Comparison of ENCODE assay signal across 8 cellular contexts in genomic region chr7:77799078-77799964, GRCh38. TPM values are rescaled to one million over a fixed set of nuclear protein-coding genes. Genes with fewer than 3 reads are reported as not detected.
DNase-seq lines count a peak whose midpoint lies in the region; ATAC-seq and TF ChIP-seq lines count a peak whose summit lies in the region.

No MANE protein-coding gene starts in this region.

- no peak for TF ChIP-seq EP300 in neural cell (conservative IDR thresholded peaks at IDR 0.05; ENCODE audit: poor library complexity, severe bottlenecking)

- peak; percentile 5 for TF ChIP-seq RAD21 in neural cell (conservative IDR thresholded peaks at IDR 0.05)

- H3K36me3 ChIP-seq in NT2/D1 (ENCODE audit: insufficient read depth, insufficient read length, low read length) (peaks cover 13% of the 10 kb centered on the region), neural cell (ENCODE audit: insufficient read depth, low read length) (no peaks in the 10 kb centered on the region), vagina (no peaks in the 10 kb centered on the region)

- peak; percentile 7 for ATAC-seq in HG03045 (IDR thresholded peaks at IDR 0.05; ENCODE audit: unreplicated experiment)
- ATAC-seq in activated T-helper 17 cell treated with anti-CD3 and anti-CD28 coated beads, Interleukin-2, amount 50 U/mL, for 72 hours (replicated peaks): no peak

- H3K79me2 ChIP-seq in neural cell (replicated peaks; ENCODE audit: insufficient read depth, low read length): peaks cover 56% of the 10 kb centered on the region

- no peaks in the 10 kb centered on the region for H3K9me2 ChIP-seq in neural cell (ENCODE audit: insufficient read depth, low read length)

- H3K4me3 Mint-ChIP-seq in activated T-helper 17 cell treated with anti-CD3 and anti-CD28 coated beads, Interleukin-2, amount 50 U/mL, for 72 hours: peak overlapping the region; percentile 98

- H4K20me1 ChIP-seq in neural cell (ENCODE audit: insufficient read depth): no peaks in the 10 kb centered on the region

- H3K9ac ChIP-seq in NT2/D1 (ENCODE audit: insufficient read length, low read depth): peak overlapping the region; percentile 89
- peak overlapping the region; percentile 90 for H3K9ac ChIP-seq in neural cell (ENCODE audit: low read length)

- peak overlapping the region; percentile 95 for H3K27ac Mint-ChIP-seq in activated T-helper 17 cell treated with anti-CD3 and anti-CD28 coated beads, Interleukin-2, amount 50 U/mL, for 72 hours

- no peak for TF ChIP-seq CTCF in fibroblast of pulmonary artery (IDR thresholded peaks at IDR 0.05; ENCODE audit: low read length, missing control alignments)
- peak; percentile 17 for TF ChIP-seq CTCF in neural cell (IDR thresholded peaks at IDR 0.05; ENCODE audit: poor library complexity, severe bottlenecking)
- no peak for TF ChIP-seq CTCF in vagina (IDR thresholded peaks at IDR 0.05)

- H3K4me2 ChIP-seq in neural cell (ENCODE audit: low read length): peak overlapping the region; percentile 81

- intact Hi-C loops in vagina (cut with DNase I): loop anchor here (5.0 kb wide), 1 partner anchor 223 kb away; no protein-coding TSS in a partner anchor

- TF ChIP-seq POLR2A in vagina (IDR thresholded peaks at IDR 0.05): no peak

- H3K27ac ChIP-seq in neural cell (ENCODE audit: low read length) (peak overlapping the region; percentile 91), vagina (peak overlapping the region; percentile 91)

- H2AFZ ChIP-seq in neural cell (ENCODE audit: low read depth, low read length): peak overlapping the region; percentile 68

- no peaks in the 10 kb centered on the region for H3K9me3 ChIP-seq in NT2/D1 (ENCODE audit: insufficient read depth, low read length)
- H3K9me3 ChIP-seq in neural cell (ENCODE audit: low read length): no peaks in the 10 kb centered on the region
- H3K9me3 ChIP-seq in vagina: no peaks in the 10 kb centered on the region

- peaks cover 91% of the 10 kb centered on the region for H3K36me3 Mint-ChIP-seq in activated T-helper 17 cell treated with anti-CD3 and anti-CD28 coated beads, Interleukin-2, amount 50 U/mL, for 72 hours (ENCODE audit: low read depth)

- H3K4me1 ChIP-seq in NT2/D1 (ENCODE audit: insufficient read depth, insufficient read length) (no peaks in the 10 kb centered on the region), vagina (peaks cover 39% of the 10 kb centered on the region)

- peak; percentile 13 for DNase-seq in NT2/D1 (ENCODE audit: low read depth, low spot score)
- DNase-seq in fibroblast of pulmonary artery (ENCODE audit: low read depth): peak; percentile 38
- DNase-seq in vagina (ENCODE audit: extremely low spot score in 2 of 2): no peak
- DNase-seq in OCI-M2 (lab: John Stamatoyannopoulos, UW; ENCODE audit: unreplicated experiment): no peak

- H3K27me3 Mint-ChIP-seq in activated T-helper 17 cell treated with anti-CD3 and anti-CD28 coated beads, Interleukin-2, amount 50 U/mL, for 72 hours: no peaks in the 10 kb centered on the region

- H3K9me3 Mint-ChIP-seq in activated T-helper 17 cell treated with anti-CD3 and anti-CD28 coated beads, Interleukin-2, amount 50 U/mL, for 72 hours: no peaks in the 10 kb centered on the region

- H3K27me3 ChIP-seq in NT2/D1 (ENCODE audit: insufficient read depth, insufficient read length) (no peaks in the 10 kb centered on the region), neural cell (ENCODE audit: insufficient read depth, low read depth, low read length) (no peaks in the 10 kb centered on the region), vagina (no peaks in the 10 kb centered on the region)

- peaks cover 7% of the 10 kb centered on the region for H3F3A ChIP-seq in neural cell (ENCODE audit: insufficient read depth, low read length, poor library complexity, severe bottlenecking)

- H3K4me3 ChIP-seq in GM08714 (ENCODE audit: low read length): peak overlapping the region; percentile 75
- peak overlapping the region; percentile 96 for H3K4me3 ChIP-seq in NT2/D1 (ENCODE audit: insufficient read length, low read depth)
- peak overlapping the region; percentile 99 for H3K4me3 ChIP-seq in fibroblast of pulmonary artery (replicated peaks; ENCODE audit: low read depth, low read length)
- peak overlapping the region; percentile 77 for H3K4me3 ChIP-seq in neural cell (ENCODE audit: low read length)
- H3K4me3 ChIP-seq in vagina: peak overlapping the region; percentile 81 to 93

- peaks cover 51% of the 10 kb centered on the region for H3K4me1 Mint-ChIP-seq in activated T-helper 17 cell treated with anti-CD3 and anti-CD28 coated beads, Interleukin-2, amount 50 U/mL, for 72 hours

TF ChIP-seq in neural cell, 6 proteins besides CTCF, POLR2A, EP300 and RAD21:
- TF ChIP-seq POLR2AphosphoS5 (IDR thresholded peaks at IDR 0.05) (no peak), MXI1 (conservative IDR thresholded peaks at IDR 0.05; ENCODE audit: poor library complexity, severe bottlenecking) (peak; percentile 70), REST (IDR thresholded peaks at IDR 0.05; ENCODE audit: borderline replicate concordance) (peak; percentile 11)

RNA-seq across cellular contexts. Expression of gene PHTF2, which starts 0.7 kb away (rescaled TPM):
- 100 to 1,000 TPM in 1 of 2 donors, 10 to 100 TPM in 1; 66.1 to 123 TPM for total RNA-seq in activated T-helper 17 cell treated with anti-CD3 and anti-CD28 coated beads, Interleukin-2, amount 50 U/mL, for 72 hours
- polyA plus RNA-seq in neural cell: 32.2 and 34.4 TPM in 2 replicates
- 59.4 and 73.0 TPM in 2 replicates for polyA minus RNA-seq in neural cell
- 12.0 TPM for total RNA-seq in vagina

RNA-seq across cellular contexts. Expression of gene TMEM60, which starts 1.1 kb away (rescaled TPM):
- 10 to 100 TPM; 12.1 to 13.2 TPM for total RNA-seq in activated T-helper 17 cell treated with anti-CD3 and anti-CD28 coated beads, Interleukin-2, amount 50 U/mL, for 72 hours
- 29.1 and 29.3 TPM in 2 replicates for polyA plus RNA-seq in neural cell
- 20.1 and 23.1 TPM in 2 replicates for polyA minus RNA-seq in neural cell
- total RNA-seq in vagina: 13.5 TPM

Comparison
In these comparisons a context has a peak if more than half of its experiments do, and no peak if none do; other contexts are left out.
1. DNase-seq: peak in NT2/D1 (single experiment) and fibroblast of pulmonary artery (single experiment); none in vagina (0 of 2) and OCI-M2 (single experiment).
2. Peak in every context shown above with its lines, with median percentiles within 50 percentile points of each other: H3K4me3 ChIP-seq.